In the genomic region with DNA sequence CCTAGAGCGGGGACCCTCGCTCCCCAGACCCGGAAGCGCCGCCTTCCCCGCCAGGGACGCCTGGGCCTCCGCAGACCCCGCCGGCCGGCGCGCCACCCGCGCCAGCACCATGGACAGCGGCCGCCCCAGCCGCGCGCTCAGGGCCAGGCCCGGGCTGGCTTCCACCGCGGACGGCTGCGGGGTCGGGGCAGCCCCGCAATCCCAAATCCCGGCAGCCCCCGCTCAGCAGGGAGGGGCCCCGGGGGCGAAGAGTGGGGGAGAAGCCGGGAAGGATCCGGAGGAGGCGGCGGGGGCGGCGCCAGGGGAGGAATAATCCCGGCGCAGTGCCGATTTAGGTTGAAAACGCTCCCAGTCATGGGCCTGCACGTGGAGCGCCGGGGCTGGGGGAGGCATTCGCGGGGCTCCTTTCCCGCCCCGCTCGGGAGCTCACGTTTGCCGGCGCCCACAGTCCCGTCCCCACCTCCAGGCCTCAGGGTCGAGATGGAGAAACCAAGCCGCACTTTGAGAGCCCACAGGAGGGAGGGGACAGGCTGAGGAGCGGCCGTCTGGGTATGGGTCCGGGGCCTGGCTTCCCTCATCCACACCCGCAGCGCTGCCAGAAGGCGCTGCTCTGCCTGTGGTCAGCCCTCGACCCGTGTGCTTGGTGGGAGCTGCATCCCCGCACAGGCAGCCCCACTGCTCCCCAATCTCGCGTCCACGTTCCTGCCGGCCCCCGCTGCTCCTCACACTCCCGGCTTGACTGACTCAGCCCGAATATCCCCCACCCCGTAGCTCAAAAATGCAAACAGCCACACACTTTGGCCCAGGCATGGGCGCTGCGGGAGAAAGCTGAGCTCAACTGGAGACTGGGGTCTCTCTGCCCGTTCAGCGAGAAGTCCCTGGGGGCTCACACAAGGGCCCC, we compare ENCODE assay signal across 9 cellular contexts. TPM values are rescaled to one million over a fixed set of nuclear protein-coding genes. Genes with fewer than 3 reads are reported as not detected.
DNase-seq lines count a peak whose midpoint lies in the region; ATAC-seq and TF ChIP-seq lines count a peak whose summit lies in the region.
"Had no signal": no experiment of that assay in that cellular context is flagged by ENCODE, and none has a peak within 500 bp of the region (broad histone marks: within the 10 kb centered on the region; RNA-seq: fewer than 3 reads in every experiment).

No MANE protein-coding gene starts in this region.

- no peak overlapping the region for H3K27ac Mint-ChIP-seq in T-cell
- H3K27ac Mint-ChIP-seq in nephron progenitor cell = no peak overlapping the region
- H3K27ac Mint-ChIP-seq: stimulated activated naive CD8-positive, alpha-beta T cell treated with anti-CD3 and anti-CD28 coated beads, Interleukin-15, Interleukin-2, amounts not matched to agents 100 ng/mL and 50 ng/mL, for 24 hours had no signal

- DNase-seq in GM03348 (ENCODE audit: low spot score) = peak; percentile 65
- DNase-seq in T-cell = peak in 15 of 34 experiments; percentile 17 to 62 (median 42)
- peak; percentile 50 for DNase-seq in central memory CD4-positive, alpha-beta T cell
- peak; percentile 93 for DNase-seq in nephron progenitor cell

- H3K4me3 Mint-ChIP-seq in T-cell = no peak overlapping the region
- H3K4me3 Mint-ChIP-seq in nephron progenitor cell = no peak overlapping the region
- H3K4me3 Mint-ChIP-seq: stimulated activated naive CD8-positive, alpha-beta T cell treated with anti-CD3 and anti-CD28 coated beads, Interleukin-15, Interleukin-2, amounts not matched to agents 100 ng/mL and 50 ng/mL, for 24 hours had no signal

- H3K27me3 Mint-ChIP-seq in T-cell (peaks cover 8 to 24% of the 10 kb centered on the region in 2 donors), nephron progenitor cell (ENCODE audit: low read depth, poor library complexity) (peaks cover 90% of the 10 kb centered on the region)

- CTCF ChIA-PET in T-cell (lab: Charles Lee) = no interaction called here

- no peak for TF ChIP-seq CTCF in nephron progenitor cell (IDR thresholded peaks at IDR 0.05)

- POLR2A ChIA-PET in T-cell (lab: Charles Lee) = no interaction called here

- H3K36me3 Mint-ChIP-seq in T-cell (no peaks in the 10 kb centered on the region), nephron progenitor cell (ENCODE audit: low read depth) (no peaks in the 10 kb centered on the region)

- H3K9me3 Mint-ChIP-seq in T-cell (no peaks in the 10 kb centered on the region), nephron progenitor cell (no peaks in the 10 kb centered on the region)
- H3K9me3 Mint-ChIP-seq: stimulated activated naive CD8-positive, alpha-beta T cell treated with anti-CD3 and anti-CD28 coated beads, Interleukin-15, Interleukin-2, amounts not matched to agents 100 ng/mL and 50 ng/mL, for 24 hours had no signal

- peak; percentile 51 to 73 (median 58) for ATAC-seq in T-cell (replicated peaks in 1 of 4)
- ATAC-seq in GM21528 (IDR thresholded peaks at IDR 0.05; ENCODE audit: low FRiP score, unreplicated experiment) = no peak
- no peak for ATAC-seq in GM18498 (IDR thresholded peaks at IDR 0.05; ENCODE audit: unreplicated experiment)
- no peak for ATAC-seq in GM21717 (IDR thresholded peaks at IDR 0.05; ENCODE audit: unreplicated experiment)
- no peak for ATAC-seq in GM18907 (IDR thresholded peaks at IDR 0.05; ENCODE audit: unreplicated experiment)

- H3K4me1 Mint-ChIP-seq in T-cell = peaks cover 7 to 28% (median 17%) of the 10 kb centered on the region in 3 donors
- no peaks in the 10 kb centered on the region for H3K4me1 Mint-ChIP-seq in nephron progenitor cell

RNA-seq across cellular contexts. Expression of a gene that starts 4.7 kb away (rescaled TPM):
- 10 to 100 TPM; 16.4 to 65.5 (median 50.2) TPM for total RNA-seq in T-cell

RNA-seq across cellular contexts. Expression of a gene that starts 10.7 kb away (rescaled TPM):
- 10 to 100 TPM; 10.7 to 22.4 (median 18.4) TPM for total RNA-seq in T-cell

RNA-seq across cellular contexts. Expression of a gene that starts 14.0 kb away (rescaled TPM):
- 10 to 100 TPM in 3 of 5 donors, 1 to 10 TPM in 2; 4.2 to 18.2 (median 12.0) TPM for total RNA-seq in T-cell

RNA-seq across cellular contexts. Expression of a gene that starts 16.8 kb away (rescaled TPM):
- 10 to 100 TPM; 27.3 to 54.4 (median 49.1) TPM for total RNA-seq in T-cell

RNA-seq across cellular contexts. Expression of a gene that starts 20.0 kb away (rescaled TPM):
- total RNA-seq in T-cell = 10 to 100 TPM; 22.9 to 38.8 (median 27.2) TPM

Comparison
In these comparisons a context has a peak if more than half of its experiments do, and no peak if none do; other contexts are left out.
1. ATAC-seq: peak in T-cell (4 of 4); none in GM21528 (single experiment), GM18498 (single experiment), GM21717 (single experiment) and GM18907 (single experiment).